Comparison of ENCODE assay signal across 1 cellular context in genomic region chr11:19696904-19697303, GRCh38.
A peak's percentile ranks its signal among the peaks of the same experiment; 100 is the strongest.
TF ChIP-seq lines count a peak whose summit lies in the region.

No MANE protein-coding gene starts in this region.

TF ChIP-seq in H1, 55 proteins besides CTCF, POLR2A, EP300 and RAD21:
- TF ChIP-seq KDM1A (IDR thresholded peaks at IDR 0.05; ENCODE audit: borderline replicate concordance, low read length) (peak; percentile 71; the same call in 1 of the 2 replicates), SP1 (IDR thresholded peaks at IDR 0.05; ENCODE audit: low read depth, low read length) (no peak)
TF ChIP-seq in H1: peak in this region for 1.
